In genomic region chr1:148402152-148403084, GRCh38 we compare ENCODE assay signal across 8 cellular contexts.
DNase-seq lines count a peak whose midpoint lies in the region; ATAC-seq and TF ChIP-seq lines count a peak whose summit lies in the region.
"Not testable (repeated sequence)": the region's sequence is repeated elsewhere in the genome, so short reads cannot be mapped to it uniquely, and the experiment has no call there.

No MANE protein-coding gene starts in this region.

- H2AFZ ChIP-seq in neuron (ENCODE audit: low read depth, low read length): peak overlapping the region; percentile 95

- H3K36me3 Mint-ChIP-seq in activated naive CD4-positive, alpha-beta T cell treated with anti-CD3 and anti-CD28 coated beads, Interleukin-2, amount 50 U/mL, for 72 hours; glutamatergic neuron (ENCODE audit: unreplicated experiment): not testable (repeated sequence)

- peak overlapping the region; percentile 74 for H3K4me3 ChIP-seq in neuron (ENCODE audit: low read length)

- peak; percentile 64 for DNase-seq in H4 (ENCODE audit: low spot score)
- peak; percentile 68 for DNase-seq in M059J (ENCODE audit: low read depth)
- peak; percentile 86 for DNase-seq in SW480 (ENCODE audit: low spot score)
- DNase-seq in activated naive CD4-positive, alpha-beta T cell treated with anti-CD3 and anti-CD28 coated beads, Interleukin-2, amount 50 U/mL, for 72 hours (ENCODE audit: low spot score in 2 of 2): peak; percentile 80 to 90
- DNase-seq in glutamatergic neuron: peak; percentile 88
- DNase-seq in stimulated activated naive CD4-positive, alpha-beta T cell (lab: John Stamatoyannopoulos, UW): peak; percentile 71 to 85 (median 80)

- H3K36me3 ChIP-seq in ES-I3 (ENCODE audit: insufficient read depth, low read length); neuron (ENCODE audit: insufficient read depth, low read length): not testable (repeated sequence)

- not testable (repeated sequence) for H3K9me3 ChIP-seq in ES-I3 (ENCODE audit: control insufficient read depth, insufficient read depth, low read length); neuron (ENCODE audit: low read length)

- not testable (repeated sequence) for H3K4me1 Mint-ChIP-seq in glutamatergic neuron (ENCODE audit: low read depth, unreplicated experiment)

- H3K27me3 Mint-ChIP-seq in glutamatergic neuron (ENCODE audit: unreplicated experiment): not testable (repeated sequence)

- H3K27ac Mint-ChIP-seq in activated naive CD4-positive, alpha-beta T cell treated with anti-CD3 and anti-CD28 coated beads, Interleukin-2, amount 50 U/mL, for 72 hours: peak overlapping the region; percentile 90 to 100
- peak overlapping the region; percentile 100 for H3K27ac Mint-ChIP-seq in glutamatergic neuron (ENCODE audit: unreplicated experiment)

- not testable (repeated sequence) for H3K9me3 Mint-ChIP-seq in activated naive CD4-positive, alpha-beta T cell treated with anti-CD3 and anti-CD28 coated beads, Interleukin-2, amount 50 U/mL, for 72 hours; glutamatergic neuron (ENCODE audit: unreplicated experiment)

- H3K4me3 Mint-ChIP-seq in glutamatergic neuron (ENCODE audit: unreplicated experiment): peak overlapping the region; percentile 100

- H3K4me1 ChIP-seq in ES-I3 (ENCODE audit: insufficient read depth, low read length); neuron (ENCODE audit: insufficient read depth, low read length): not testable (repeated sequence)

- H3K27me3 ChIP-seq in neuron (ENCODE audit: insufficient read depth, low read length): not testable (repeated sequence)

- TF ChIP-seq CTCF in glutamatergic neuron (IDR thresholded peaks at IDR 0.05; ENCODE audit: partially characterized antibody, unreplicated experiment): not testable (repeated sequence)

- peak overlapping the region; percentile 64 for H3K9ac ChIP-seq in ES-I3 (ENCODE audit: low read depth, low read length)

- peak; percentile 85 to 93 for ATAC-seq in activated naive CD4-positive, alpha-beta T cell treated with anti-CD3 and anti-CD28 coated beads, Interleukin-2, amount 50 U/mL, for 72 hours

Comparison
In these comparisons a context has a peak if more than half of its experiments do, and no peak if none do; other contexts are left out.
1. Peak in every context shown above with its lines: DNase-seq, ATAC-seq and H3K4me3 ChIP-seq.